In genomic region chr15:90851945-90852344, GRCh38 we compare ENCODE assay signal across 15 cellular contexts.
DNase-seq lines count a peak whose midpoint lies in the region; ATAC-seq and TF ChIP-seq lines count a peak whose summit lies in the region.
"Had no signal": no experiment of that assay in that cellular context is flagged by ENCODE, and none has a peak within 500 bp of the region (broad histone marks: within the 10 kb centered on the region; RNA-seq: fewer than 3 reads in every experiment).

No MANE protein-coding gene starts in this region.

- no peaks in the 10 kb centered on the region for H3K27me3 Mint-ChIP-seq in T-helper 1 cell treated with Interleukin-12 subunit alpha and Interleukin-12 subunit beta and Interleukin-4 antibody, amounts not matched to agents 30 μg/mL and 1 μg/mL, for 36 hours (ENCODE audit: low read depth)
- no peaks in the 10 kb centered on the region for H3K27me3 Mint-ChIP-seq in activated naive CD8-positive, alpha-beta T cell treated with anti-CD3 and anti-CD28 coated beads, Interleukin-2, amount 50 U/mL, for 24 hours
- no peaks in the 10 kb centered on the region for H3K27me3 Mint-ChIP-seq in stimulated activated naive B cell treated with anti-CD40 and anti-IgM and Interleukin-4, amounts not matched to agents 10 μg/mL and 1 μg/mL and 100 μg/mL, for 72 hours
- H3K27me3 Mint-ChIP-seq: progenitor cell of endocrine pancreas had no signal

- peak overlapping the region; percentile 96 for H3K27ac Mint-ChIP-seq in T-helper 1 cell treated with Interleukin-12 subunit alpha and Interleukin-12 subunit beta and Interleukin-4 antibody, amounts not matched to agents 30 μg/mL and 1 μg/mL, for 36 hours
- peak overlapping the region; percentile 79 for H3K27ac Mint-ChIP-seq in activated naive CD8-positive, alpha-beta T cell treated with anti-CD3 and anti-CD28 coated beads, Interleukin-2, amount 50 U/mL, for 24 hours
- peak overlapping the region; percentile 94 for H3K27ac Mint-ChIP-seq in stimulated activated naive B cell treated with anti-CD40 and anti-IgM and Interleukin-4, amounts not matched to agents 10 μg/mL and 1 μg/mL and 100 μg/mL, for 72 hours

- H3K4me1 Mint-ChIP-seq in T-helper 1 cell treated with Interleukin-12 subunit alpha and Interleukin-12 subunit beta and Interleukin-4 antibody, amounts not matched to agents 30 μg/mL and 1 μg/mL, for 36 hours (ENCODE audit: low read depth): peaks cover 73% of the 10 kb centered on the region
- H3K4me1 Mint-ChIP-seq in activated naive CD8-positive, alpha-beta T cell treated with anti-CD3 and anti-CD28 coated beads, Interleukin-2, amount 50 U/mL, for 24 hours: peaks cover 78% of the 10 kb centered on the region
- H3K4me1 Mint-ChIP-seq in stimulated activated naive B cell treated with anti-CD40 and anti-IgM and Interleukin-4, amounts not matched to agents 10 μg/mL and 1 μg/mL and 100 μg/mL, for 72 hours: peaks cover 47 to 65% of the 10 kb centered on the region in 2 donors

- H3K36me3 Mint-ChIP-seq in T-helper 1 cell treated with Interleukin-12 subunit alpha and Interleukin-12 subunit beta and Interleukin-4 antibody, amounts not matched to agents 30 μg/mL and 1 μg/mL, for 36 hours (ENCODE audit: low read depth): peaks cover 39% of the 10 kb centered on the region
- peaks cover 2% of the 10 kb centered on the region for H3K36me3 Mint-ChIP-seq in activated naive CD8-positive, alpha-beta T cell treated with anti-CD3 and anti-CD28 coated beads, Interleukin-2, amount 50 U/mL, for 24 hours (ENCODE audit: low read depth)
- peaks cover 2 to 5% of the 10 kb centered on the region in 2 donors for H3K36me3 Mint-ChIP-seq in stimulated activated naive B cell treated with anti-CD40 and anti-IgM and Interleukin-4, amounts not matched to agents 10 μg/mL and 1 μg/mL and 100 μg/mL, for 72 hours

- ATAC-seq in activated naive CD8-positive, alpha-beta T cell treated with anti-CD3 and anti-CD28 coated beads, Interleukin-2, amount 50 U/mL, for 24 hours: no peak
- ATAC-seq in stimulated activated naive B cell treated with anti-CD40 and anti-IgM and Interleukin-4, amounts not matched to agents 10 μg/mL and 1 μg/mL and 100 μg/mL, for 72 hours (replicated peaks): peak in 1 of 2 donors; percentile 1

- peaks cover 5% of the 10 kb centered on the region for H3K9me3 Mint-ChIP-seq in T-helper 1 cell treated with Interleukin-12 subunit alpha and Interleukin-12 subunit beta and Interleukin-4 antibody, amounts not matched to agents 30 μg/mL and 1 μg/mL, for 36 hours
- no peaks in the 10 kb centered on the region for H3K9me3 Mint-ChIP-seq in activated naive CD8-positive, alpha-beta T cell treated with anti-CD3 and anti-CD28 coated beads, Interleukin-2, amount 50 U/mL, for 24 hours
- peaks cover 0 to 3% of the 10 kb centered on the region in 2 donors for H3K9me3 Mint-ChIP-seq in stimulated activated naive B cell treated with anti-CD40 and anti-IgM and Interleukin-4, amounts not matched to agents 10 μg/mL and 1 μg/mL and 100 μg/mL, for 72 hours

- DNase-seq in stimulated activated CD4-positive, alpha-beta T cell treated with anti-CD3 and anti-CD28 coated beads, Interleukin-1b, Interleukin-23, amount 100 ng/mL, for 48 hours: peak; percentile 42
- DNase-seq in stimulated activated CD4-positive, alpha-beta T cell treated with anti-CD3 and anti-CD28 coated beads, Interleukin-4, amount 100 ng/mL, for 24 hours: no peak
- DNase-seq in activated naive CD8-positive, alpha-beta T cell treated with anti-CD3 and anti-CD28 coated beads, Interleukin-2, amount 50 U/mL, for 24 hours: no peak
- DNase-seq in stimulated activated naive B cell treated with anti-CD40 and anti-IgM and Interleukin-4, amounts not matched to agents 10 μg/mL and 1 μg/mL and 100 μg/mL, for 72 hours: no peak
- no peak for DNase-seq in HPDE6-E6E7 (ENCODE audit: extremely low spot score)
- no peak for DNase-seq in GM13976 (ENCODE audit: low spot score)
- DNase-seq in LoVo (ENCODE audit: low spot score): no peak
- DNase-seq: cerebellar nuclear complex, KBM-7, NCI-H2171, NCI-H748 treated with DMSO at 0.1 percent for 48 hours, small intestine, thyroid gland had no signal

- TF ChIP-seq CTCF in GM13976 (IDR thresholded peaks at IDR 0.05; ENCODE audit: borderline replicate concordance, control extremely low read depth, extremely low read depth, insufficient read depth, missing control alignments): no peak

- peak overlapping the region; percentile 75 for H3K4me3 Mint-ChIP-seq in T-helper 1 cell treated with Interleukin-12 subunit alpha and Interleukin-12 subunit beta and Interleukin-4 antibody, amounts not matched to agents 30 μg/mL and 1 μg/mL, for 36 hours
- peak overlapping the region; percentile 65 for H3K4me3 Mint-ChIP-seq in activated naive CD8-positive, alpha-beta T cell treated with anti-CD3 and anti-CD28 coated beads, Interleukin-2, amount 50 U/mL, for 24 hours
- no peak overlapping the region for H3K4me3 Mint-ChIP-seq in stimulated activated naive B cell treated with anti-CD40 and anti-IgM and Interleukin-4, amounts not matched to agents 10 μg/mL and 1 μg/mL and 100 μg/mL, for 72 hours

- in situ Hi-C loops in GM13976 (cut with MboI; ENCODE audit: low sequenced_read_pairs, unreplicated experiment): no loop called here

Comparison
In these comparisons a context has a peak if more than half of its experiments do, and no peak if none do; other contexts are left out.
1. H3K4me3 Mint-ChIP-seq: peak in T-helper 1 cell treated with Interleukin-12 subunit alpha and Interleukin-12 subunit beta and Interleukin-4 antibody, amounts not matched to agents 30 μg/mL and 1 μg/mL, for 36 hours (single experiment) and activated naive CD8-positive, alpha-beta T cell treated with anti-CD3 and anti-CD28 coated beads, Interleukin-2, amount 50 U/mL, for 24 hours (single experiment); none in stimulated activated naive B cell treated with anti-CD40 and anti-IgM and Interleukin-4, amounts not matched to agents 10 μg/mL and 1 μg/mL and 100 μg/mL, for 72 hours (0 of 2).
2. Peak in every context shown above with its lines, with median percentiles within 50 percentile points of each other: H3K27ac Mint-ChIP-seq.